Comparison of ENCODE assay signal across 8 cellular contexts in genomic region chr1:53015508-53015860, GRCh38. TPM values are rescaled to one million over a fixed set of nuclear protein-coding genes. Genes with fewer than 3 reads are reported as not detected.
A peak's percentile ranks its signal among the peaks of the same experiment; 100 is the strongest.
DNase-seq lines count a peak whose midpoint lies in the region; ATAC-seq and TF ChIP-seq lines count a peak whose summit lies in the region.

No MANE protein-coding gene starts in this region.

- H3K27ac ChIP-seq in RWPE1 (no peak overlapping the region), prostate gland (peak overlapping the region in 1 of 2 donors; percentile 38)

- CTCF ChIA-PET in RWPE1 (lab: Yijun Ruan, JAX) = interaction anchor here (1.3 kb wide), 1 partner anchor 94 kb away, joined by 4 read pairs; the partner anchor contains the start of gene ECHDC2

- TF ChIP-seq CTCF in GM12865 (IDR thresholded peaks at IDR 0.05; ENCODE audit: insufficient read depth, low read depth, low read length, missing control alignments) (no peak), RWPE1 (conservative IDR thresholded peaks at IDR 0.05; ENCODE audit: low read depth) (no peak), fibroblast of pulmonary artery (IDR thresholded peaks at IDR 0.05; ENCODE audit: low read length, missing control alignments) (no peak), prostate gland (IDR thresholded peaks at IDR 0.05) (no peak)

- ATAC-seq in HG02852 (IDR thresholded peaks at IDR 0.05; ENCODE audit: unreplicated experiment) (no peak), HG03442 (IDR thresholded peaks at IDR 0.05; ENCODE audit: unreplicated experiment) (no peak)

- H3K9me3 ChIP-seq in prostate gland = no peaks in the 10 kb centered on the region

- H3K36me3 ChIP-seq in prostate gland = no peaks in the 10 kb centered on the region

- TF ChIP-seq POLR2A in prostate gland (IDR thresholded peaks at IDR 0.05) = no peak

- POLR2A ChIA-PET in RWPE1 (lab: Yijun Ruan, JAX; ENCODE audit: low non-redundant PET) = no interaction called here

- no peaks in the 10 kb centered on the region for H3K27me3 ChIP-seq in prostate gland (replicated peaks; ENCODE audit: insufficient read depth)

- intact Hi-C loops in prostate gland (cut with DNase I) = no loop called here

- H3K4me3 ChIP-seq in GM12865 (ENCODE audit: low read depth, low read length) = peak overlapping the region; percentile 68
- peak overlapping the region; percentile 81 for H3K4me3 ChIP-seq in fibroblast of pulmonary artery (replicated peaks; ENCODE audit: low read depth, low read length)
- H3K4me3 ChIP-seq in prostate gland = peak overlapping the region; percentile 38 to 40

- no peaks in the 10 kb centered on the region for H3K4me1 ChIP-seq in prostate gland (replicated peaks)

- no peak for DNase-seq in GM12865 (ENCODE audit: low read depth)
- peak; percentile 11 for DNase-seq in RWPE1 (ENCODE audit: low spot score)
- DNase-seq in fibroblast of pulmonary artery (ENCODE audit: low read depth) = no peak
- no peak for DNase-seq in prostate gland (ENCODE audit: low spot score)
- no peak for DNase-seq in germinal center (ENCODE audit: low spot score)
- no peak for DNase-seq in T-helper 9 cell

- WGBS in prostate gland = 22% methylated on average over 3 of the region's 3 CpGs

RNA-seq across cellular contexts. Expression of gene PODN, which starts 46.5 kb away (rescaled TPM):
- 10 to 100 TPM; 11.6 to 92.7 TPM for total RNA-seq in prostate gland
